8 cellular contexts compared by ENCODE assay signal in genomic region chr3:195208183-195208582, GRCh38.
A peak's percentile ranks its signal among the peaks of the same experiment; 100 is the strongest.
DNase-seq lines count a peak whose midpoint lies in the region; ATAC-seq and TF ChIP-seq lines count a peak whose summit lies in the region.

No MANE protein-coding gene starts in this region.

- peak overlapping the region; percentile 59 for H3K4me2 ChIP-seq in OCI-LY3 (ENCODE audit: low read length)

- peak overlapping the region; percentile 81; the same call in 1 of the 2 replicates for H2AFZ ChIP-seq in OCI-LY3 (ENCODE audit: low read depth, low read length)

- H3K27ac Mint-ChIP-seq in activated CD8-positive, alpha-beta T cell treated with anti-CD3 and anti-CD28 coated beads for 36 hours = peak overlapping the region; percentile 37
- no peak overlapping the region for H3K27ac Mint-ChIP-seq in activated CD8-positive, alpha-beta T cell treated with anti-CD3 and anti-CD28 coated beads, Interleukin-2, amount 10 ng/mL, durations not matched to agents 7 days and 5 days
- no peak overlapping the region for H3K27ac Mint-ChIP-seq in CD14-positive monocyte

- H3K4me1 ChIP-seq in OCI-LY3 (ENCODE audit: low read length) = peaks cover 62% of the 10 kb centered on the region

- H3K4me1 Mint-ChIP-seq in activated CD8-positive, alpha-beta T cell treated with anti-CD3 and anti-CD28 coated beads for 36 hours (ENCODE audit: low read depth) = peaks cover 28% of the 10 kb centered on the region
- H3K4me1 Mint-ChIP-seq in activated CD8-positive, alpha-beta T cell treated with anti-CD3 and anti-CD28 coated beads, Interleukin-2, amount 10 ng/mL, durations not matched to agents 7 days and 5 days (ENCODE audit: low read depth) = peaks cover 14% of the 10 kb centered on the region
- peaks cover 25% of the 10 kb centered on the region for H3K4me1 Mint-ChIP-seq in CD14-positive monocyte

- no peaks in the 10 kb centered on the region for H3K9me3 ChIP-seq in OCI-LY3 (ENCODE audit: insufficient read depth, low read length)

- intact Hi-C loops in activated CD8-positive, alpha-beta T cell treated with anti-CD3 and anti-CD28 coated beads for 36 hours (cut with micrococcal nuclease) = no loop called here
- intact Hi-C loops in CD14-positive monocyte (cut with micrococcal nuclease) = no loop called here

- DNase-seq in activated CD8-positive, alpha-beta T cell treated with anti-CD3 and anti-CD28 coated beads for 36 hours = peak; percentile 44
- no peak for DNase-seq in activated CD8-positive, alpha-beta T cell treated with anti-CD3 and anti-CD28 coated beads, Interleukin-2, amount 10 ng/mL, durations not matched to agents 7 days and 5 days
- DNase-seq in stimulated activated CD8-positive, alpha-beta memory T cell treated with anti-CD3 and anti-CD28 coated beads, Interleukin-4, amount 100 ng/mL, for 48 hours = peak; percentile 29
- DNase-seq in CD14-positive monocyte (ENCODE audit: low spot score) (no peak), activated T-cell treated with anti-CD3 and anti-CD28 coated beads for 4 hours (no peak), NCI-H2029 (lab: John Stamatoyannopoulos, UW) (no peak)

- H3K36me3 ChIP-seq in OCI-LY3 (replicated peaks; ENCODE audit: low read depth, low read length) = peaks cover 7% of the 10 kb centered on the region

- H3K9me3 Mint-ChIP-seq in activated CD8-positive, alpha-beta T cell treated with anti-CD3 and anti-CD28 coated beads for 36 hours = no peaks in the 10 kb centered on the region
- no peaks in the 10 kb centered on the region for H3K9me3 Mint-ChIP-seq in activated CD8-positive, alpha-beta T cell treated with anti-CD3 and anti-CD28 coated beads, Interleukin-2, amount 10 ng/mL, durations not matched to agents 7 days and 5 days (ENCODE audit: insufficient read depth)
- peaks cover 0 to 3% (median 0%) of the 10 kb centered on the region in 7 donors for H3K9me3 Mint-ChIP-seq in CD14-positive monocyte

- no peaks in the 10 kb centered on the region for H3K27me3 ChIP-seq in OCI-LY3 (ENCODE audit: low read depth, low read length)

- H3K4me3 Mint-ChIP-seq in activated CD8-positive, alpha-beta T cell treated with anti-CD3 and anti-CD28 coated beads for 36 hours = no peak overlapping the region
- no peak overlapping the region for H3K4me3 Mint-ChIP-seq in activated CD8-positive, alpha-beta T cell treated with anti-CD3 and anti-CD28 coated beads, Interleukin-2, amount 10 ng/mL, durations not matched to agents 7 days and 5 days
- no peak overlapping the region for H3K4me3 Mint-ChIP-seq in CD14-positive monocyte

- H3K9ac ChIP-seq in OCI-LY3 (ENCODE audit: low read length) = peak overlapping the region; percentile 79

- CTCF ChIA-PET in activated CD8-positive, alpha-beta T cell treated with anti-CD3 and anti-CD28 coated beads for 36 hours (lab: Charles Lee) = no interaction called here
- CTCF ChIA-PET in activated CD8-positive, alpha-beta T cell treated with anti-CD3 and anti-CD28 coated beads, Interleukin-2, amount 10 ng/mL, durations not matched to agents 7 days and 5 days (lab: Charles Lee) = no interaction called here

- POLR2A ChIA-PET in activated CD8-positive, alpha-beta T cell treated with anti-CD3 and anti-CD28 coated beads for 36 hours (lab: Charles Lee) = no interaction called here
- POLR2A ChIA-PET in activated CD8-positive, alpha-beta T cell treated with anti-CD3 and anti-CD28 coated beads, Interleukin-2, amount 10 ng/mL, durations not matched to agents 7 days and 5 days (lab: Charles Lee) = no interaction called here

- no peak for TF ChIP-seq CTCF in activated CD8-positive, alpha-beta T cell treated with anti-CD3 and anti-CD28 coated beads for 36 hours (IDR thresholded peaks at IDR 0.05)
- TF ChIP-seq CTCF in OCI-LY3 (IDR thresholded peaks at IDR 0.05; ENCODE audit: low read depth, low read length) (no peak), CD14-positive monocyte (IDR thresholded peaks at IDR 0.05) (no peak)

- H3K27ac ChIP-seq in OCI-LY3 (ENCODE audit: low read length) = peak overlapping the region; percentile 95

- H3K27me3 Mint-ChIP-seq in activated CD8-positive, alpha-beta T cell treated with anti-CD3 and anti-CD28 coated beads for 36 hours = no peaks in the 10 kb centered on the region
- no peaks in the 10 kb centered on the region for H3K27me3 Mint-ChIP-seq in activated CD8-positive, alpha-beta T cell treated with anti-CD3 and anti-CD28 coated beads, Interleukin-2, amount 10 ng/mL, durations not matched to agents 7 days and 5 days (ENCODE audit: low read depth)
- peaks cover 0 to 4% (median 3%) of the 10 kb centered on the region in 3 donors for H3K27me3 Mint-ChIP-seq in CD14-positive monocyte (ENCODE audit: low read depth in 3 of 3)

- peaks cover 24% of the 10 kb centered on the region for H3K79me2 ChIP-seq in OCI-LY3 (ENCODE audit: low read length)

- peaks cover 4% of the 10 kb centered on the region for H3K36me3 Mint-ChIP-seq in activated CD8-positive, alpha-beta T cell treated with anti-CD3 and anti-CD28 coated beads for 36 hours (ENCODE audit: low read depth)
- no peaks in the 10 kb centered on the region for H3K36me3 Mint-ChIP-seq in activated CD8-positive, alpha-beta T cell treated with anti-CD3 and anti-CD28 coated beads, Interleukin-2, amount 10 ng/mL, durations not matched to agents 7 days and 5 days (ENCODE audit: low read depth)
- H3K36me3 Mint-ChIP-seq in CD14-positive monocyte = peaks cover 3 to 5% of the 10 kb centered on the region in 2 donors

- H3K4me3 ChIP-seq in OCI-LY3 (ENCODE audit: low read length) = peak overlapping the region; percentile 34

- H4K20me1 ChIP-seq in OCI-LY3 (ENCODE audit: insufficient read depth, low read length) = no peaks in the 10 kb centered on the region

- ATAC-seq in activated CD8-positive, alpha-beta T cell treated with anti-CD3 and anti-CD28 coated beads for 36 hours = peak; percentile 72
- ATAC-seq in activated CD8-positive, alpha-beta T cell treated with anti-CD3 and anti-CD28 coated beads, Interleukin-2, amount 10 ng/mL, durations not matched to agents 7 days and 5 days = no peak
- peak; percentile 92 for ATAC-seq in HG02571 (IDR thresholded peaks at IDR 0.05; ENCODE audit: unreplicated experiment)

Comparison
In these comparisons a context has a peak if more than half of its experiments do, and no peak if none do; other contexts are left out.
1. DNase-seq: peak in activated CD8-positive, alpha-beta T cell treated with anti-CD3 and anti-CD28 coated beads for 36 hours (single experiment) and stimulated activated CD8-positive, alpha-beta memory T cell treated with anti-CD3 and anti-CD28 coated beads, Interleukin-4, amount 100 ng/mL, for 48 hours (single experiment); none in activated CD8-positive, alpha-beta T cell treated with anti-CD3 and anti-CD28 coated beads, Interleukin-2, amount 10 ng/mL, durations not matched to agents 7 days and 5 days (single experiment), CD14-positive monocyte (single experiment), activated T-cell treated with anti-CD3 and anti-CD28 coated beads for 4 hours (single experiment) and NCI-H2029 (single experiment).